Comparison of ENCODE assay signal across 17 cellular contexts in genomic region chr4:2511645-2512131, GRCh38. TPM values are rescaled to one million over a fixed set of nuclear protein-coding genes. Genes with fewer than 3 reads are reported as not detected.
A peak's percentile ranks its signal among the peaks of the same experiment; 100 is the strongest.
DNase-seq lines count a peak whose midpoint lies in the region; ATAC-seq and TF ChIP-seq lines count a peak whose summit lies in the region.
"Had no signal": no experiment of that assay in that cellular context is flagged by ENCODE, and none has a peak within 500 bp of the region (broad histone marks: within the 10 kb centered on the region; RNA-seq: fewer than 3 reads in every experiment).

No MANE protein-coding gene starts in this region.

- no peak overlapping the region for H3K27ac ChIP-seq in CD8-positive, alpha-beta T cell (ENCODE audit: low read depth, low read length)
- H3K27ac ChIP-seq in GM23248 (no peak overlapping the region), breast epithelium (peak overlapping the region in 1 of 2 donors; percentile 17)
- H3K27ac ChIP-seq: parathyroid adenoma had no signal

- H3K4me3 ChIP-seq in CD8-positive, alpha-beta T cell (ENCODE audit: low read depth, low read length), result no peak overlapping the region
- H3K4me3 ChIP-seq in GM23248 (no peak overlapping the region), breast epithelium (no peak overlapping the region)
- H3K4me3 ChIP-seq: BLaER1 treated with 17β-estradiol and CSF1 and Interleukin-3, amounts not matched to agents 10 nM and 100 nM had no signal

- no peak for TF ChIP-seq POLR2A in breast epithelium (IDR thresholded peaks at IDR 0.05)

- H3K4me2 ChIP-seq in GM23248 (ENCODE audit: unreplicated experiment), result no peak overlapping the region

- POLR2A ChIA-PET in CD8-positive, alpha-beta T cell (lab: Charles Lee), result no interaction called here

- no peaks in the 10 kb centered on the region for H4K20me1 ChIP-seq in GM23248 (ENCODE audit: insufficient read depth)

- in situ Hi-C loops in GM13977 (cut with MboI; ENCODE audit: low pct_unique_long_range_greater_than_20kb, low sequenced_read_pairs, unreplicated experiment) (no loop called here), GM23248 (cut with MboI) (no loop called here)

- H3K79me2 ChIP-seq in GM23248 (ENCODE audit: insufficient read depth), result peaks cover 42% of the 10 kb centered on the region
- H3K79me2 ChIP-seq: parathyroid adenoma had no signal

- H3K36me3 Mint-ChIP-seq in CD8-positive, alpha-beta T cell, result peaks cover 81% of the 10 kb centered on the region
- peaks cover 95% of the 10 kb centered on the region for H3K36me3 Mint-ChIP-seq in activated T-helper 17 cell treated with anti-CD3 and anti-CD28 coated beads, Interleukin-2, amount 50 U/mL, for 72 hours (ENCODE audit: low read depth)
- peaks cover 11% of the 10 kb centered on the region for H3K36me3 Mint-ChIP-seq in natural killer cell treated with Interleukin-12 subunit alpha and Interleukin-12 subunit beta and Interleukin-15 and Interleukin-18, amount 100 ng/mL, for 72 hours

- DNase-seq in CD8-positive, alpha-beta T cell, result no peak
- DNase-seq in GM13977 (ENCODE audit: low spot score) (peak; percentile 29), sciatic nerve (ENCODE audit: low spot score) (no peak), GM23248 (no peak), breast epithelium (ENCODE audit: low spot score in 2 of 2) (no peak)
- DNase-seq in natural killer cell treated with Interleukin-12 subunit alpha and Interleukin-12 subunit beta and Interleukin-15 and Interleukin-18, amount 100 ng/mL, for 72 hours (ENCODE audit: low spot score), result no peak
- DNase-seq: amniotic stem cell; cerebellar nuclear complex; DMS79 treated with DMSO at 0.1 percent for 48 hours; GOT3; left colon; NCI-H1436 treated with DMSO at 0.1 percent for 48 hours; stimulated activated CD4-positive, alpha-beta T cell treated with anti-CD3 and anti-CD28 coated beads, Interleukin-4, amount 100 ng/mL, for 1 hour; T-helper 9 cell had no signal

- H3K9me2 ChIP-seq in GM23248 (ENCODE audit: insufficient read depth), result no peaks in the 10 kb centered on the region

- peaks cover 36% of the 10 kb centered on the region for H3K36me3 ChIP-seq in CD8-positive, alpha-beta T cell (ENCODE audit: insufficient read depth, low read length)
- H3K36me3 ChIP-seq in GM23248 (ENCODE audit: low read depth) (peaks cover 18% of the 10 kb centered on the region; the same call in 1 of the 2 replicates), breast epithelium (peaks cover 7% of the 10 kb centered on the region)

- no peaks in the 10 kb centered on the region for H3K4me1 ChIP-seq in CD8-positive, alpha-beta T cell (ENCODE audit: insufficient read depth, low read length)
- H3K4me1 ChIP-seq in GM23248 (ENCODE audit: insufficient read depth), result no peaks in the 10 kb centered on the region
- no peaks in the 10 kb centered on the region for H3K4me1 ChIP-seq in breast epithelium
- H3K4me1 ChIP-seq: parathyroid adenoma had no signal

- no peaks in the 10 kb centered on the region for H3F3A ChIP-seq in GM23248 (ENCODE audit: insufficient read depth)

- peaks cover 18% of the 10 kb centered on the region for H3K4me1 Mint-ChIP-seq in CD8-positive, alpha-beta T cell (ENCODE audit: low read depth)
- peaks cover 10% of the 10 kb centered on the region for H3K4me1 Mint-ChIP-seq in activated T-helper 17 cell treated with anti-CD3 and anti-CD28 coated beads, Interleukin-2, amount 50 U/mL, for 72 hours
- peaks cover 16 to 31% of the 10 kb centered on the region in 2 donors for H3K4me1 Mint-ChIP-seq in natural killer cell treated with Interleukin-12 subunit alpha and Interleukin-12 subunit beta and Interleukin-15 and Interleukin-18, amount 100 ng/mL, for 72 hours (ENCODE audit: low read depth in 2 of 2)

- CTCF ChIA-PET in CD8-positive, alpha-beta T cell (lab: Charles Lee), result no interaction called here

- no peaks in the 10 kb centered on the region for H3K27me3 Mint-ChIP-seq in CD8-positive, alpha-beta T cell (ENCODE audit: low read depth)
- no peaks in the 10 kb centered on the region for H3K27me3 Mint-ChIP-seq in activated T-helper 17 cell treated with anti-CD3 and anti-CD28 coated beads, Interleukin-2, amount 50 U/mL, for 72 hours
- H3K27me3 Mint-ChIP-seq in natural killer cell treated with Interleukin-12 subunit alpha and Interleukin-12 subunit beta and Interleukin-15 and Interleukin-18, amount 100 ng/mL, for 72 hours, result no peaks in the 10 kb centered on the region

- no peaks in the 10 kb centered on the region for H3K9me3 Mint-ChIP-seq in CD8-positive, alpha-beta T cell
- no peaks in the 10 kb centered on the region for H3K9me3 Mint-ChIP-seq in activated T-helper 17 cell treated with anti-CD3 and anti-CD28 coated beads, Interleukin-2, amount 50 U/mL, for 72 hours
- no peaks in the 10 kb centered on the region for H3K9me3 Mint-ChIP-seq in natural killer cell treated with Interleukin-12 subunit alpha and Interleukin-12 subunit beta and Interleukin-15 and Interleukin-18, amount 100 ng/mL, for 72 hours

- WGBS in GM23248 (ENCODE audit: low coverage in 1 of 2, low lambda C conversion rate in 2 of 2, missing lambda C conversion rate in 2 of 2), 2 experiments, result 81% methylated on average over 9 of the region's 9 CpGs

- H3K27ac Mint-ChIP-seq in CD8-positive, alpha-beta T cell, result peak overlapping the region; percentile 81
- peak overlapping the region; percentile 79 for H3K27ac Mint-ChIP-seq in activated T-helper 17 cell treated with anti-CD3 and anti-CD28 coated beads, Interleukin-2, amount 50 U/mL, for 72 hours
- peak overlapping the region; percentile 67 to 77 for H3K27ac Mint-ChIP-seq in natural killer cell treated with Interleukin-12 subunit alpha and Interleukin-12 subunit beta and Interleukin-15 and Interleukin-18, amount 100 ng/mL, for 72 hours

- intact Hi-C loops in CD8-positive, alpha-beta T cell (cut with DNase I, micrococcal nuclease), result no loop called here
- intact Hi-C loops in sciatic nerve (cut with DNase I), result no loop called here
- intact Hi-C loops in breast epithelium (cut with DNase I; ENCODE audit: low total_unique reads), result no loop called here

- TF ChIP-seq CTCF in CD8-positive, alpha-beta T cell (IDR thresholded peaks at IDR 0.05), result no peak
- TF ChIP-seq CTCF in GM13977 (IDR thresholded peaks at IDR 0.05; ENCODE audit: extremely low read depth, insufficient read depth, missing control alignments), result no peak
- TF ChIP-seq CTCF in breast epithelium (IDR thresholded peaks at IDR 0.05), result no peak

- no peaks in the 10 kb centered on the region for H3K9me3 ChIP-seq in CD8-positive, alpha-beta T cell (ENCODE audit: low read length)
- no peaks in the 10 kb centered on the region for H3K9me3 ChIP-seq in GM23248 (ENCODE audit: low read depth)
- H3K9me3 ChIP-seq in breast epithelium, result no peaks in the 10 kb centered on the region
- H3K9me3 ChIP-seq: BLaER1 treated with 17β-estradiol and CSF1 and Interleukin-3, amounts not matched to agents 10 nM and 100 nM had no signal

- H3K27me3 ChIP-seq in CD8-positive, alpha-beta T cell (ENCODE audit: insufficient read depth, low read length), result no peaks in the 10 kb centered on the region
- H3K27me3 ChIP-seq in GM23248 (replicated peaks; ENCODE audit: insufficient read depth) (no peaks in the 10 kb centered on the region), breast epithelium (no peaks in the 10 kb centered on the region)
- H3K27me3 ChIP-seq: BLaER1 treated with 17β-estradiol and CSF1 and Interleukin-3, amounts not matched to agents 10 nM and 100 nM had no signal

- H3K4me3 Mint-ChIP-seq in CD8-positive, alpha-beta T cell, result no peak overlapping the region
- H3K4me3 Mint-ChIP-seq in activated T-helper 17 cell treated with anti-CD3 and anti-CD28 coated beads, Interleukin-2, amount 50 U/mL, for 72 hours, result no peak overlapping the region
- H3K4me3 Mint-ChIP-seq in natural killer cell treated with Interleukin-12 subunit alpha and Interleukin-12 subunit beta and Interleukin-15 and Interleukin-18, amount 100 ng/mL, for 72 hours, result no peak overlapping the region

- no peak overlapping the region for H2AFZ ChIP-seq in GM23248
- H2AFZ ChIP-seq: parathyroid adenoma had no signal

- peak; percentile 61 for ATAC-seq in CD8-positive, alpha-beta T cell
- ATAC-seq in activated T-helper 17 cell treated with anti-CD3 and anti-CD28 coated beads, Interleukin-2, amount 50 U/mL, for 72 hours (replicated peaks), result no peak
- no peak for ATAC-seq in natural killer cell treated with Interleukin-12 subunit alpha and Interleukin-12 subunit beta and Interleukin-15 and Interleukin-18, amount 100 ng/mL, for 72 hours
- ATAC-seq in sciatic nerve, result no peak
- ATAC-seq: left colon had no signal

- no peak overlapping the region for H3K9ac ChIP-seq in GM23248
- H3K9ac ChIP-seq: parathyroid adenoma had no signal

RNA-seq across cellular contexts. Expression of gene FAM193A, which starts 24.8 kb away (rescaled TPM):
- total RNA-seq in CD8-positive, alpha-beta T cell, result 10 to 100 TPM; 29.0 to 30.2 TPM
- 10 to 100 TPM; 28.9 to 35.3 TPM for total RNA-seq in activated T-helper 17 cell treated with anti-CD3 and anti-CD28 coated beads, Interleukin-2, amount 50 U/mL, for 72 hours
- total RNA-seq in natural killer cell treated with Interleukin-12 subunit alpha and Interleukin-12 subunit beta and Interleukin-15 and Interleukin-18, amount 100 ng/mL, for 72 hours, result 10 to 100 TPM; 28.0 to 50.9 TPM
- total RNA-seq in sciatic nerve (47.3 TPM), breast epithelium (10 to 100 TPM; 24.5 to 26.5 (median 24.7) TPM)
- total RNA-seq in GM23248 (2014; rRNA removed; shearing (Covaris generic)), result 19.0 TPM in 2 replicates
- 3.8 and 5.0 TPM in 2 replicates for polyA plus RNA-seq in GM23248 (2016; fragmentation: Nextera tagmentation; extraction: Ambion mirVana)

RNA-seq across cellular contexts. Expression of gene RNF4, which starts 42.8 kb away (rescaled TPM):
- total RNA-seq in CD8-positive, alpha-beta T cell, result 100 to 1,000 TPM; 130 to 134 TPM
- 10 to 100 TPM; 90.8 to 97.1 TPM for total RNA-seq in activated T-helper 17 cell treated with anti-CD3 and anti-CD28 coated beads, Interleukin-2, amount 50 U/mL, for 72 hours
- total RNA-seq in natural killer cell treated with Interleukin-12 subunit alpha and Interleukin-12 subunit beta and Interleukin-15 and Interleukin-18, amount 100 ng/mL, for 72 hours, result 100 to 1,000 TPM; 112 to 136 TPM
- 44.5 TPM for total RNA-seq in sciatic nerve
- 66.5 and 67.5 TPM in 2 replicates for total RNA-seq in GM23248 (2014; rRNA removed; shearing (Covaris generic))
- polyA plus RNA-seq in GM23248 (2016; fragmentation: Nextera tagmentation; extraction: Ambion mirVana), result 63.1 and 67.8 TPM in 2 replicates
- total RNA-seq in breast epithelium, result 10 to 100 TPM; 35.7 to 52.7 (median 40.8) TPM
